1 cellular context compared by ENCODE assay signal in genomic region chr10:117004627-117005453, GRCh38.
TF ChIP-seq lines count a peak whose summit lies in the region.

Gene SHTN1, minus strand, starts transcription at chr10:117005187. Its CDS starts 108 bp downstream, at chr10:117005079.

TF ChIP-seq in HCT116, 20 proteins besides CTCF, POLR2A, EP300 and RAD21 (continued from another document):
- TF ChIP-seq ZFX (IDR thresholded peaks at IDR 0.05): peak; percentile 84
- TF ChIP-seq CBX3 (IDR thresholded peaks at IDR 0.05; ENCODE audit: low read depth): no peak; the same call in 1 of the 2 replicates
- TF ChIP-seq ELF1 (IDR thresholded peaks at IDR 0.05; ENCODE audit: borderline replicate concordance, low read depth): peak; percentile 85; the same call in 1 of the 2 replicates
- TF ChIP-seq FOSL1 (IDR thresholded peaks at IDR 0.05; ENCODE audit: low read depth): no peak
- TF ChIP-seq SRF (IDR thresholded peaks at IDR 0.05; ENCODE audit: low read depth): no peak
- no peak; the same call in 1 of the 2 replicates for TF ChIP-seq SP1 (IDR thresholded peaks at IDR 0.05; ENCODE audit: low read depth)
- no peak for TF ChIP-seq CEBPB (IDR thresholded peaks at IDR 0.05; ENCODE audit: low read depth)
